ENCODE assay signal across 1 cellular context in the genomic region with DNA sequence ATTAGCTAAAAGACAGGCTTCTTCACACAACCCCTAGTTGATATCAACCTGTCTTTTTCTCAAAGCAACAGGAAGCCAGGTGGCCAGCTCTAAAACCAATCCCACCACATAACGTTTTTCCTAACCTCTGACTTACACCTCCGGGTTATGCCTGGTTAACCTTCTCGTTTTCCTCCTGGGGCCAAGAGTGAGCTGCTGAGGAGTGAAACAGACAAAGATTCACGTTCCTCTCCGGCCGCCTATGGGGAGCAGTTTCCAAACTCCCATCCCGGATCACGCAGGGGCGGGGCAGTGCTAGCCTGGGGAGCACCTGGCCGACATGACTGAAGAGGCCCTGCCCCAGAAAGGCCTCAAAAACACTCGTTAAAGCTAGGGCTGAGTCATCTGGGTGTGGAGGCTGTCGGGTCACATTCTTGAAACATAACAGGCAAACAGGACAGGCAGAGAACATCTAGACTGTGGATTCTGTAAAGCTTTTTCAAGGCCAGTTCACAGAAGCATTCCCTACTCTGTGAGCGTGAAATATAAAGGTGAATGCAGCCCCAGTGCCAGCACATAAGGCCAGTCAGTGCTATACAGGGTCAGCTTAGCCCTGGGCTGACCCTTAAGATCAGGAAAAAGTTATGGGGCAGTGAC.
TF ChIP-seq lines count a peak whose summit lies in the region.

No MANE protein-coding gene starts in this region.

TF ChIP-seq in K562, 482 proteins besides CTCF, POLR2A, EP300 and RAD21 (continued from another document and continues in another):
- TF ChIP-seq, protein P1, sequence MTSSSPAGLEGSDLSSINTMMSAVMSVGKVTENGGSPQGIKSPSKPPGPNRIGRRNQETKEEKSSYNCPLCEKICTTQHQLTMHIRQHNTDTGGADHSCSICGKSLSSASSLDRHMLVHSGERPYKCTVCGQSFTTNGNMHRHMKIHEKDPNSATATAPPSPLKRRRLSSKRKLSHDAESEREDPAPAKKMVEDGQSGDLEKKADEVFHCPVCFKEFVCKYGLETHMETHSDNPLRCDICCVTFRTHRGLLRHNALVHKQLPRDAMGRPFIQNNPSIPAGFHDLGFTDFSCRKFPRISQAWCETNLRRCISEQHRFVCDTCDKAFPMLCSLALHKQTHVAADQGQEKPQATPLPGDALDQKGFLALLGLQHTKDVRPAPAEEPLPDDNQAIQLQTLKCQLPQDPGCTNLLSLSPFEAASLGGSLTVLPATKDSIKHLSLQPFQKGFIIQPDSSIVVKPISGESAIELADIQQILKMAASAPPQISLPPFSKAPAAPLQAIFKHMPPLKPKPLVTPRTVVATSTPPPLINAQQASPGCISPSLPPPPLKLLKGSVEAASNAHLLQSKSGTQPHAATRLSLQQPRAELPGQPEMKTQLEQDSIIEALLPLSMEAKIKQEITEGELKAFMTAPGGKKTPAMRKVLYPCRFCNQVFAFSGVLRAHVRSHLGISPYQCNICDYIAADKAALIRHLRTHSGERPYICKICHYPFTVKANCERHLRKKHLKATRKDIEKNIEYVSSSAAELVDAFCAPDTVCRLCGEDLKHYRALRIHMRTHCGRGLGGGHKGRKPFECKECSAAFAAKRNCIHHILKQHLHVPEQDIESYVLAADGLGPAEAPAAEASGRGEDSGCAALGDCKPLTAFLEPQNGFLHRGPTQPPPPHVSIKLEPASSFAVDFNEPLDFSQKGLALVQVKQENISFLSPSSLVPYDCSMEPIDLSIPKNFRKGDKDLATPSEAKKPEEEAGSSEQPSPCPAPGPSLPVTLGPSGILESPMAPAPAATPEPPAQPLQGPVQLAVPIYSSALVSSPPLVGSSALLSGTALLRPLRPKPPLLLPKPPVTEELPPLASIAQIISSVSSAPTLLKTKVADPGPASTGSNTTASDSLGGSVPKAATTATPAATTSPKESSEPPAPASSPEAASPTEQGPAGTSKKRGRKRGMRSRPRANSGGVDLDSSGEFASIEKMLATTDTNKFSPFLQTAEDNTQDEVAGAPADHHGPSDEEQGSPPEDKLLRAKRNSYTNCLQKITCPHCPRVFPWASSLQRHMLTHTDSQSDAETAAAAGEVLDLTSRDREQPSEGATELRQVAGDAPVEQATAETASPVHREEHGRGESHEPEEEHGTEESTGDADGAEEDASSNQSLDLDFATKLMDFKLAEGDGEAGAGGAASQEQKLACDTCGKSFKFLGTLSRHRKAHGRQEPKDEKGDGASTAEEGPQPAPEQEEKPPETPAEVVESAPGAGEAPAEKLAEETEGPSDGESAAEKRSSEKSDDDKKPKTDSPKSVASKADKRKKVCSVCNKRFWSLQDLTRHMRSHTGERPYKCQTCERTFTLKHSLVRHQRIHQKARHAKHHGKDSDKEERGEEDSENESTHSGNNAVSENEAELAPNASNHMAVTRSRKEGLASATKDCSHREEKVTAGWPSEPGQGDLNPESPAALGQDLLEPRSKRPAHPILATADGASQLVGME (CRISPR knock-in tag; IDR thresholded peaks at IDR 0.05) = no peak
- TF ChIP-seq SMC3 (conservative IDR thresholded peaks at IDR 0.05; ENCODE audit: insufficient read depth, low read depth, low read length) = no peak
- no peak for TF ChIP-seq MED1 (CRISPR knock-in tag; IDR thresholded peaks at IDR 0.05; ENCODE audit: borderline replicate concordance)
- no peak for TF ChIP-seq TCF3 (CRISPR knock-in tag; IDR thresholded peaks at IDR 0.05)
- TF ChIP-seq, protein P2, sequence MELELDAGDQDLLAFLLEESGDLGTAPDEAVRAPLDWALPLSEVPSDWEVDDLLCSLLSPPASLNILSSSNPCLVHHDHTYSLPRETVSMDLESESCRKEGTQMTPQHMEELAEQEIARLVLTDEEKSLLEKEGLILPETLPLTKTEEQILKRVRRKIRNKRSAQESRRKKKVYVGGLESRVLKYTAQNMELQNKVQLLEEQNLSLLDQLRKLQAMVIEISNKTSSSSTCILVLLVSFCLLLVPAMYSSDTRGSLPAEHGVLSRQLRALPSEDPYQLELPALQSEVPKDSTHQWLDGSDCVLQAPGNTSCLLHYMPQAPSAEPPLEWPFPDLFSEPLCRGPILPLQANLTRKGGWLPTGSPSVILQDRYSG (tag; conservative IDR thresholded peaks at IDR 0.05; ENCODE audit: low read depth) = no peak
- no peak for TF ChIP-seq CHD2 (IDR thresholded peaks at IDR 0.05; ENCODE audit: low read depth, low read length)
- no peak for TF ChIP-seq RBM15 (IDR thresholded peaks at IDR 0.05; ENCODE audit: insufficient read depth, low read length)
- TF ChIP-seq ZNF324 (CRISPR knock-in tag; IDR thresholded peaks at IDR 0.05) = no peak
- TF ChIP-seq, protein P3, sequence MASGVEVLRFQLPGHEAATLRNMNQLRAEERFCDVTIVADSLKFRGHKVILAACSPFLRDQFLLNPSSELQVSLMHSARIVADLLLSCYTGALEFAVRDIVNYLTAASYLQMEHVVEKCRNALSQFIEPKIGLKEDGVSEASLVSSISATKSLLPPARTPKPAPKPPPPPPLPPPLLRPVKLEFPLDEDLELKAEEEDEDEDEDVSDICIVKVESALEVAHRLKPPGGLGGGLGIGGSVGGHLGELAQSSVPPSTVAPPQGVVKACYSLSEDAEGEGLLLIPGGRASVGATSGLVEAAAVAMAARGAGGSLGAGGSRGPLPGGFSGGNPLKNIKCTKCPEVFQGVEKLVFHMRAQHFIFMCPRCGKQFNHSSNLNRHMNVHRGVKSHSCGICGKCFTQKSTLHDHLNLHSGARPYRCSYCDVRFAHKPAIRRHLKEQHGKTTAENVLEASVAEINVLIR (CRISPR knock-in tag; IDR thresholded peaks at IDR 0.05) = no peak
- TF ChIP-seq, protein P4, sequence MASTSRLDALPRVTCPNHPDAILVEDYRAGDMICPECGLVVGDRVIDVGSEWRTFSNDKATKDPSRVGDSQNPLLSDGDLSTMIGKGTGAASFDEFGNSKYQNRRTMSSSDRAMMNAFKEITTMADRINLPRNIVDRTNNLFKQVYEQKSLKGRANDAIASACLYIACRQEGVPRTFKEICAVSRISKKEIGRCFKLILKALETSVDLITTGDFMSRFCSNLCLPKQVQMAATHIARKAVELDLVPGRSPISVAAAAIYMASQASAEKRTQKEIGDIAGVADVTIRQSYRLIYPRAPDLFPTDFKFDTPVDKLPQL (IDR thresholded peaks at IDR 0.05; ENCODE audit: extremely low read depth, insufficient read length) = no peak
- TF ChIP-seq ZNF143 (CRISPR knock-in tag; IDR thresholded peaks at IDR 0.05) = no peak
- TF ChIP-seq E2F3 (CRISPR knock-in tag; IDR thresholded peaks at IDR 0.05) = no peak
- no peak for TF ChIP-seq LCOR (CRISPR knock-in tag; IDR thresholded peaks at IDR 0.05)
- TF ChIP-seq FOXK2 (conservative IDR thresholded peaks at IDR 0.05 in 1 of 2, IDR thresholded peaks at IDR 0.05 in 1 of 2; ENCODE audit: low read depth in 2 of 2) = 0 out of 4 replicates have a peak, but pooled peaks of 1 of the 2 experiments have one; percentile 1
- TF ChIP-seq MCM3 (IDR thresholded peaks at IDR 0.05) = no peak
- TF ChIP-seq, protein P5, sequence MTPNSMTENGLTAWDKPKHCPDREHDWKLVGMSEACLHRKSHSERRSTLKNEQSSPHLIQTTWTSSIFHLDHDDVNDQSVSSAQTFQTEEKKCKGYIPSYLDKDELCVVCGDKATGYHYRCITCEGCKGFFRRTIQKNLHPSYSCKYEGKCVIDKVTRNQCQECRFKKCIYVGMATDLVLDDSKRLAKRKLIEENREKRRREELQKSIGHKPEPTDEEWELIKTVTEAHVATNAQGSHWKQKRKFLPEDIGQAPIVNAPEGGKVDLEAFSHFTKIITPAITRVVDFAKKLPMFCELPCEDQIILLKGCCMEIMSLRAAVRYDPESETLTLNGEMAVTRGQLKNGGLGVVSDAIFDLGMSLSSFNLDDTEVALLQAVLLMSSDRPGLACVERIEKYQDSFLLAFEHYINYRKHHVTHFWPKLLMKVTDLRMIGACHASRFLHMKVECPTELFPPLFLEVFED (CRISPR knock-in tag; conservative IDR thresholded peaks at IDR 0.05) = no peak
- no peak for TF ChIP-seq ARHGAP35 (IDR thresholded peaks at IDR 0.05; ENCODE audit: partially characterized antibody)
- TF ChIP-seq NFATC3 (IDR thresholded peaks at IDR 0.05) = no peak
- no peak for TF ChIP-seq MECOM (CRISPR knock-in tag; IDR thresholded peaks at IDR 0.05)
- TF ChIP-seq NFE2 (IDR thresholded peaks at IDR 0.05; ENCODE audit: low read depth) = peak; percentile 90
- 0 out of 2 replicates have a peak, but pooled peaks have one; percentile 26 for TF ChIP-seq RNF2 (IDR thresholded peaks at IDR 0.05)
- no peak for TF ChIP-seq SLC30A9 (CRISPR knock-in tag; IDR thresholded peaks at IDR 0.05)
- TF ChIP-seq HDAC1 (IDR thresholded peaks at IDR 0.05) = no peak
- TF ChIP-seq ZZZ3 (IDR thresholded peaks at IDR 0.05) = no peak
- no peak for TF ChIP-seq CEBPB (tag; IDR thresholded peaks at IDR 0.05)
- no peak for TF ChIP-seq ZC3H4 (CRISPR knock-in tag; IDR thresholded peaks at IDR 0.05; ENCODE audit: borderline replicate concordance)
- no peak for TF ChIP-seq ETV5 (CRISPR knock-in tag; IDR thresholded peaks at IDR 0.05; ENCODE audit: low read depth)
- TF ChIP-seq, protein P6, sequence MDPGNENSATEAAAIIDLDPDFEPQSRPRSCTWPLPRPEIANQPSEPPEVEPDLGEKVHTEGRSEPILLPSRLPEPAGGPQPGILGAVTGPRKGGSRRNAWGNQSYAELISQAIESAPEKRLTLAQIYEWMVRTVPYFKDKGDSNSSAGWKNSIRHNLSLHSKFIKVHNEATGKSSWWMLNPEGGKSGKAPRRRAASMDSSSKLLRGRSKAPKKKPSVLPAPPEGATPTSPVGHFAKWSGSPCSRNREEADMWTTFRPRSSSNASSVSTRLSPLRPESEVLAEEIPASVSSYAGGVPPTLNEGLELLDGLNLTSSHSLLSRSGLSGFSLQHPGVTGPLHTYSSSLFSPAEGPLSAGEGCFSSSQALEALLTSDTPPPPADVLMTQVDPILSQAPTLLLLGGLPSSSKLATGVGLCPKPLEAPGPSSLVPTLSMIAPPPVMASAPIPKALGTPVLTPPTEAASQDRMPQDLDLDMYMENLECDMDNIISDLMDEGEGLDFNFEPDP (CRISPR knock-in tag; IDR thresholded peaks at IDR 0.05) = no peak
- TF ChIP-seq HIVEP1 (CRISPR knock-in tag; IDR thresholded peaks at IDR 0.05) = no peak
- TF ChIP-seq ARID1B (IDR thresholded peaks at IDR 0.05) = peak; percentile 60
- peak; percentile 67 for TF ChIP-seq POLR2G (IDR thresholded peaks at IDR 0.05; ENCODE audit: low read depth, low read length)
- no peak for TF ChIP-seq U2AF1 (optimal IDR thresholded peaks at IDR 0.05; ENCODE audit: low read depth, low read length)
- TF ChIP-seq RBFOX2 (IDR thresholded peaks at IDR 0.05; ENCODE audit: low read depth, low read length) = peak; percentile 57
- no peak for TF ChIP-seq CBFB (CRISPR knock-in tag; IDR thresholded peaks at IDR 0.05)
- TF ChIP-seq MTA2 (IDR thresholded peaks at IDR 0.05; ENCODE audit: low read depth) = no peak
- TF ChIP-seq NCOA6 (IDR thresholded peaks at IDR 0.05) = no peak
- TF ChIP-seq ZKSCAN1 (IDR thresholded peaks at IDR 0.05; ENCODE audit: low read depth, low read length) = 0 out of 2 replicates have a peak, but pooled peaks have one; percentile 31
- no peak for TF ChIP-seq CBX8 (IDR thresholded peaks at IDR 0.05; ENCODE audit: borderline replicate concordance, extremely low read depth, low read depth, low read length, poor library complexity, severe bottlenecking)
- TF ChIP-seq, protein P7, sequence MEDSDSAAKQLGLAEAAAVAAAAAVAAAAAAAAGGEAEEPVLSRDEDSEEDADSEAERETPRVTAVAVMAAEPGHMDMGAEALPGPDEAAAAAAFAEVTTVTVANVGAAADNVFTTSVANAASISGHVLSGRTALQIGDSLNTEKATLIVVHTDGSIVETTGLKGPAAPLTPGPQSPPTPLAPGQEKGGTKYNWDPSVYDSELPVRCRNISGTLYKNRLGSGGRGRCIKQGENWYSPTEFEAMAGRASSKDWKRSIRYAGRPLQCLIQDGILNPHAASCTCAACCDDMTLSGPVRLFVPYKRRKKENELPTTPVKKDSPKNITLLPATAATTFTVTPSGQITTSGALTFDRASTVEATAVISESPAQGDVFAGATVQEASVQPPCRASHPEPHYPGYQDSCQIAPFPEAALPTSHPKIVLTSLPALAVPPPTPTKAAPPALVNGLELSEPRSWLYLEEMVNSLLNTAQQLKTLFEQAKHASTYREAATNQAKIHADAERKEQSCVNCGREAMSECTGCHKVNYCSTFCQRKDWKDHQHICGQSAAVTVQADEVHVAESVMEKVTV (CRISPR knock-in tag; IDR thresholded peaks at IDR 0.05) = no peak
- TF ChIP-seq IFI16 (CRISPR knock-in tag; IDR thresholded peaks at IDR 0.05) = no peak
- no peak for TF ChIP-seq ZNF121 (CRISPR knock-in tag; conservative IDR thresholded peaks at IDR 0.05)
- TF ChIP-seq EHMT2 (IDR thresholded peaks at IDR 0.05) = no peak
- no peak for TF ChIP-seq NCOA1 (IDR thresholded peaks at IDR 0.05; ENCODE audit: low read depth)
- TF ChIP-seq, protein P8, sequence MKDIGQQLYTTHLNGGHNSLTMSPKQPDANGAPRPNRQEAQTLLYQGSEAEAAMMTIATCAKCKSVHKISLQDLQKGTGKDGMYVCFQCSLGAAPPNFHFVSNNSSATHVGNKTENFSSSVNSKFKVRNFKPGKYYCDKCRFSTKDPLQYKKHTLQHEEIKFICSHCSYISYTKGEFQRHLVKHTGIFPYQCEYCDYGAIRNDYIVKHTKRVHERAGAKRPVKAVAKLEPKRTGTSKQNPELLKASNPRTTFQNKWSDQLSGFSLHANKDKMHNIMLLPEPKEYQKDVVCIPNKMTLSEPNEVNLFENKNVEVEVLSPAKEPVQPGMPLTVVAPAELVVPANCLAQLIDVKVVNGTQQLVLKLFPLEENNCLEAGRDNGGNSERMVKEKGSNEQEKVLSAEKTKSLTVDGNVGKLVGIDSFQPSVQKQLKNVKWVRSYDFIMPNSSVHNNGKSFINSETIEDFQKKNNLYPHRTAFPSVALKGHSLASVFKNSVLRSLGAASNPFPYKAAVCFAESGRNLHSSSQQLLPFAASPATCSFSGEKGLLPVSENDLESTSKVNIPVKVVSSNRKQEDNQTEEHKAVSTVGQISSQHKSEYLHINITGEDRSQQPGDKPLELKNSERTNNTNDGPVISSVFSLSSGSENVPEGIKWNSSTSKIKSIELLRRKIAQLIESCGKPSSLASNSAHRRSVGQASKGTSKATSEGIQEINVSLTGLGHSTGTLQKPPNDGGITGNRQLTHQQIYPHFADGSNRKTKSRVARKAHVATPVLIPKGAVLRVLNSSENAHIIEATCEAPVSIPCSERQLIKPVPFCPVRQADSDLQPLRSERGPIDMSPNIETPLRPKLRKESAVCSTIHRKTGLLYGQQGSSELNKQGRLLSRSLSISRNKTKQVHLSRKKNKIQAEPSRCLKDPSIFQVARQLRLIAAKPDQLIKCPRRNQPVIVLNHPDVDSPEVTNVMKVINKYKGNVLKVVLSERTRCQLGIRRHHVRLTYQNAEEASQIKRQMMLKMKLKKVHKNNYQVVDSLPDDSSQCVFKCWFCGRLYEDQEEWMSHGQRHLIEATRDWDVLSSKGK (CRISPR knock-in tag; IDR thresholded peaks at IDR 0.05) = no peak
- TF ChIP-seq MEF2A (IDR thresholded peaks at IDR 0.05; ENCODE audit: control insufficient read depth, low read depth, low read length) = no peak
- TF ChIP-seq, protein P9, sequence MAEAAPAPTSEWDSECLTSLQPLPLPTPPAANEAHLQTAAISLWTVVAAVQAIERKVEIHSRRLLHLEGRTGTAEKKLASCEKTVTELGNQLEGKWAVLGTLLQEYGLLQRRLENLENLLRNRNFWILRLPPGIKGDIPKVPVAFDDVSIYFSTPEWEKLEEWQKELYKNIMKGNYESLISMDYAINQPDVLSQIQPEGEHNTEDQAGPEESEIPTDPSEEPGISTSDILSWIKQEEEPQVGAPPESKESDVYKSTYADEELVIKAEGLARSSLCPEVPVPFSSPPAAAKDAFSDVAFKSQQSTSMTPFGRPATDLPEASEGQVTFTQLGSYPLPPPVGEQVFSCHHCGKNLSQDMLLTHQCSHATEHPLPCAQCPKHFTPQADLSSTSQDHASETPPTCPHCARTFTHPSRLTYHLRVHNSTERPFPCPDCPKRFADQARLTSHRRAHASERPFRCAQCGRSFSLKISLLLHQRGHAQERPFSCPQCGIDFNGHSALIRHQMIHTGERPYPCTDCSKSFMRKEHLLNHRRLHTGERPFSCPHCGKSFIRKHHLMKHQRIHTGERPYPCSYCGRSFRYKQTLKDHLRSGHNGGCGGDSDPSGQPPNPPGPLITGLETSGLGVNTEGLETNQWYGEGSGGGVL (CRISPR knock-in tag; IDR thresholded peaks at IDR 0.05) = no peak
